In the genomic region with DNA sequence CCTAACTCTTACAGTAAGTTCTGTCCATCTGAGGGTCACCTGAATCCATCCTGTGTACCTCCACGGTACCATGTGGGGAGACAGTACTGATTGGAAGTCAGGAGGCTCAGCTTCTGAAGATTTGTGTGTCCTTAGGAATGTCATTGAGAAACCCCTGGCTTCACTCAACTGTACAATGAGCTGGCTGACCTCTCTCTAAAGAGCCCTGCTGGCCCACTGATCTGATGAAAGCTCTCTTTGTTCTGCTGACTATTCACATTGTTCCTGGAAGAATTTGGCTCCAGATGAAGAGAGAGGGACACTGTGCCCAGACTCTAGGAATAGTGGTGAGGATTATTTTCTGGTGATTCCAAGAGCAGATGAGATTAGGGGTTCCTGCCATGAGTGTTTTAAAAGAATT, we compare ENCODE assay signal across 13 cellular contexts.
DNase-seq lines count a peak whose midpoint lies in the region; ATAC-seq and TF ChIP-seq lines count a peak whose summit lies in the region.
"Had no signal": no experiment of that assay in that cellular context is flagged by ENCODE, and none has a peak within 500 bp of the region (broad histone marks: within the 10 kb centered on the region; RNA-seq: fewer than 3 reads in every experiment).

No MANE protein-coding gene starts in this region.

- TF ChIP-seq CTCF in astrocyte of the cerebellum (IDR thresholded peaks at IDR 0.05; ENCODE audit: low read depth, low read length, missing control alignments) = no peak
- no peak for TF ChIP-seq CTCF in GM10266 (IDR thresholded peaks at IDR 0.05; ENCODE audit: control insufficient read depth, insufficient read depth, low read depth, missing control alignments)
- no peak for TF ChIP-seq CTCF in PC-3 (conservative IDR thresholded peaks at IDR 0.05; ENCODE audit: low read depth, low read length)

- H3K9me2 ChIP-seq in PC-3 (replicated peaks; ENCODE audit: low read length) = no peaks in the 10 kb centered on the region

- in situ Hi-C loops in HAP-1 (cut with MboI; ENCODE audit: low sequenced_read_pairs) = no loop called here
- in situ Hi-C loops in astrocyte of the cerebellum (cut with HindIII; ENCODE audit: low sequenced_read_pairs) = no loop called here

- no peak overlapping the region for H3K27ac ChIP-seq in PC-3 (ENCODE audit: low read length)

- no peak overlapping the region for H3K4me2 ChIP-seq in PC-3 (ENCODE audit: low read length)

- H3K36me3 ChIP-seq in HAP-1 (replicated peaks) (no peaks in the 10 kb centered on the region), PC-3 (ENCODE audit: low read depth, low read length) (no peaks in the 10 kb centered on the region)

- DNase-seq in HAP-1 (ENCODE audit: low spot score in 2 of 2) = peak; percentile 9 to 10
- DNase-seq in astrocyte of the cerebellum (ENCODE audit: low read depth) = peak; percentile 1
- DNase-seq in hypothalamus (lab: John Stamatoyannopoulos, UW) = peak in 31 of 51 donors; percentile 1 to 78 (median 22)
- DNase-seq in putamen (ENCODE audit: low spot score) = peak; percentile 79
- no peak for DNase-seq in activated CD4-positive, alpha-beta T cell treated with anti-CD3 and anti-CD28 coated beads, Interleukin-2, amount 50 U/mL, for 48 hours
- no peak for DNase-seq in GM10266 (ENCODE audit: extremely low spot score)
- DNase-seq in PC-3 = no peak
- DNase-seq: activated T-cell treated with anti-CD3 and anti-CD28 coated beads, Interleukin-2, amount 50 U/mL, for 4 hours; CD4-positive, alpha-beta memory T cell; immature natural killer cell; naive thymus-derived CD8-positive, alpha-beta T cell; NCI-H187 had no signal

- no peak for ATAC-seq in HG03159 (IDR thresholded peaks at IDR 0.05; ENCODE audit: unreplicated experiment)
- ATAC-seq in PC-3 = no peak
- ATAC-seq: activated T-cell treated with anti-CD3 and anti-CD28 coated beads, Interleukin-2, amount 50 U/mL, for 4 hours; naive thymus-derived CD8-positive, alpha-beta T cell had no signal

- no TSS peak for BruUV-seq in PC-3 (replicated peaks; lab: Mats Ljungman, UMichigan)

- intact Hi-C loops in PC-3 (cut with micrococcal nuclease) = no loop called here

- no peaks in the 10 kb centered on the region for H3K79me2 ChIP-seq in PC-3 (ENCODE audit: low read length)

- no peak overlapping the region for H2AFZ ChIP-seq in PC-3 (ENCODE audit: low read length)

- H3K27me3 ChIP-seq in HAP-1 (ENCODE audit: low read depth) (no peaks in the 10 kb centered on the region), PC-3 (ENCODE audit: low read length) (no peaks in the 10 kb centered on the region)

- POLR2A ChIA-PET in PC-3 (lab: Charles Lee; ENCODE audit: unreplicated experiment) = no interaction called here

- no peaks in the 10 kb centered on the region for H4K20me1 ChIP-seq in PC-3 (ENCODE audit: low read length)

- no peak overlapping the region for H3K4me3 ChIP-seq in HAP-1
- H3K4me3 ChIP-seq in astrocyte of the cerebellum (ENCODE audit: low read depth, low read length) = no peak overlapping the region
- no peak overlapping the region for H3K4me3 ChIP-seq in PC-3 (ENCODE audit: low read length)

- no peak overlapping the region for H3K9ac ChIP-seq in PC-3 (ENCODE audit: low read length)

- no peaks in the 10 kb centered on the region for H3F3A ChIP-seq in PC-3 (ENCODE audit: low read length, unreplicated experiment)

- CTCF ChIA-PET in PC-3 (lab: Charles Lee) = no interaction called here

- H3K4me1 ChIP-seq in HAP-1 (peaks cover 8% of the 10 kb centered on the region), PC-3 (ENCODE audit: insufficient read depth, low read length) (no peaks in the 10 kb centered on the region)

- H3K9me3 ChIP-seq in HAP-1 (no peaks in the 10 kb centered on the region), PC-3 (ENCODE audit: low read length) (no peaks in the 10 kb centered on the region)

Comparison
In these comparisons a context has a peak if more than half of its experiments do, and no peak if none do; other contexts are left out.
1. DNase-seq: peak in HAP-1 (2 of 2), astrocyte of the cerebellum (single experiment), hypothalamus (31 of 51) and putamen (single experiment); none in activated CD4-positive, alpha-beta T cell treated with anti-CD3 and anti-CD28 coated beads, Interleukin-2, amount 50 U/mL, for 48 hours (0 of 2), GM10266 (single experiment) and PC-3 (single experiment).